ENCODE assay signal across 30 cellular contexts in the genomic region with DNA sequence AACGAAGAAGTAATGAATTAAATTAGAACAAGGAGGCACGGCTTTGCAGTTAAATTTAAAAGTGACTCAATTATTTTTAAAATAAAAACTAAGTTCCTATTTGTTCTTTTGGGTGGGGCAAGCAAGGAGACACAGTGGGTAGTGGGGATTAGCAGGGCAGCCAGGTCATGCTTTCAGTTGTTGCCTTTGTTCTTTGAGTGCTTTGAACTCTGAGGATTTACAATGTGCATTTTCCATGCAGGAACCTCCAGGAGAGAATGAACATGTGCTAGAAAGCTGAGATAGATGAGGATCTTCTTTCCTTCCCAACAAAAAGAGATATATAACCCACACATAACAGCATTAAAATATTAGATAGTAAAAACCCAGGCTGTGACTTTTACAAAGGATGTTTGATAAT.
DNase-seq lines count a peak whose midpoint lies in the region; ATAC-seq, FAIRE-seq and TF ChIP-seq lines count a peak whose summit lies in the region.
"Had no signal": no experiment of that assay in that cellular context is flagged by ENCODE, and none has a peak within 500 bp of the region (broad histone marks: within the 10 kb centered on the region; RNA-seq: fewer than 3 reads in every experiment).

No MANE protein-coding gene starts in this region.

- no peaks in the 10 kb centered on the region for H3K27me3 Mint-ChIP-seq in WTC11 (ENCODE audit: low read depth)
- H3K27me3 Mint-ChIP-seq in nephron (ENCODE audit: low read depth), result no peaks in the 10 kb centered on the region
- H3K27me3 Mint-ChIP-seq: activated naive CD4-positive, alpha-beta T cell treated with anti-CD3 and anti-CD28 coated beads, Interleukin-2, amount 50 U/mL, for 24 hours; progenitor cell of endocrine pancreas had no signal

- 63 to 66% methylated on average over 2 of the region's 2 CpGs for WGBS in pancreas, 2 donors

- H3K27ac ChIP-seq in HUES6 (ENCODE audit: low read depth, low read length), result 0 out of 2 replicates have a peak overlapping the region, but pooled peaks have one; percentile 33
- no peak overlapping the region for H3K27ac ChIP-seq in pancreas
- no peak overlapping the region for H3K27ac ChIP-seq in caudate nucleus (ENCODE audit: low read depth, low read length)
- H3K27ac ChIP-seq: neutrophil, WERI-Rb-1 had no signal

- H3K36me3 ChIP-seq in HUES6 (ENCODE audit: control insufficient read depth, insufficient read depth, low read length), result no peaks in the 10 kb centered on the region
- H3K36me3 ChIP-seq in pancreas, result no peaks in the 10 kb centered on the region
- H3K36me3 ChIP-seq: neutrophil, transverse colon, WERI-Rb-1 had no signal

- H3K36me3 Mint-ChIP-seq in WTC11 (peaks cover 3% of the 10 kb centered on the region), nephron (ENCODE audit: low read depth) (no peaks in the 10 kb centered on the region)
- H3K36me3 Mint-ChIP-seq: activated naive CD4-positive, alpha-beta T cell treated with anti-CD3 and anti-CD28 coated beads, Interleukin-2, amount 50 U/mL, for 24 hours; CD8-positive, alpha-beta memory T cell; immature natural killer cell had no signal

- H3K27me3 ChIP-seq in HUES6 (ENCODE audit: control insufficient read depth, insufficient read depth, low read length) (no peaks in the 10 kb centered on the region), pancreas (no peaks in the 10 kb centered on the region)
- H3K27me3 ChIP-seq: neutrophil, transverse colon had no signal

- no peak overlapping the region for H3K9ac ChIP-seq in HUES6 (ENCODE audit: low read length)

- H3K4me1 Mint-ChIP-seq in WTC11, result peaks cover 15% of the 10 kb centered on the region
- H3K4me1 Mint-ChIP-seq in nephron, result peaks cover 21% of the 10 kb centered on the region
- H3K4me1 Mint-ChIP-seq: activated naive CD4-positive, alpha-beta T cell treated with anti-CD3 and anti-CD28 coated beads, Interleukin-2, amount 50 U/mL, for 24 hours; CD8-positive, alpha-beta memory T cell; immature natural killer cell had no signal

- DNase-seq in ELF-1 (ENCODE audit: low read depth, low spot score), result peak; percentile 8
- no peak for DNase-seq in WTC11 (ENCODE audit: low spot score)
- no peak for DNase-seq in left ventricle myocardium superior
- no peak for DNase-seq in pancreas
- no peak for DNase-seq in RCC 7860 (ENCODE audit: low spot score)
- no peak for DNase-seq in caudate nucleus (lab: John Stamatoyannopoulos, UW)
- DNase-seq: activated CD4-positive, alpha-beta T cell treated with anti-CD3 and anti-CD28 coated beads for 48 hours; activated T-cell treated with anti-CD3 and anti-CD28 coated beads for 4 hours; amniotic stem cell; CD8-positive, alpha-beta memory T cell; DMS 273 treated with DMSO at 0.1 percent for 48 hours; hippocampal formation; immature natural killer cell; left cardiac atrium; mammary epithelial cell; NCI-H1092; NCI-H1694; NCI-H526; stimulated activated CD4-positive, alpha-beta T cell treated with anti-CD3 and anti-CD28 coated beads, Interleukin-15, amount 100 ng/mL, for 24 hours; stimulated activated CD4-positive, alpha-beta T cell treated with anti-CD3 and anti-CD28 coated beads, Interleukin-4, amount 100 ng/mL, for 4 hours; SW 1271; T-helper 9 cell; transverse colon; WERI-Rb-1 had no signal

- FAIRE-seq in pancreas (lab: Jason Lieb, UNC) (no peak), RCC 7860 (lab: Jason Lieb, UNC) (no peak)
- FAIRE-seq: G401.6 had no signal

- no peak overlapping the region for H3K4me3 Mint-ChIP-seq in WTC11
- H3K4me3 Mint-ChIP-seq in nephron, result peak overlapping the region in 1 of 3 experiments; percentile 44
- H3K4me3 Mint-ChIP-seq: activated naive CD4-positive, alpha-beta T cell treated with anti-CD3 and anti-CD28 coated beads, Interleukin-2, amount 50 U/mL, for 24 hours; CD8-positive, alpha-beta memory T cell; immature natural killer cell had no signal

- CTCF ChIA-PET in WTC11 (lab: Charles Lee), result interaction anchor here (0.6 kb wide), 1 partner anchor 209 kb away, joined by 3 read pairs; no protein-coding TSS in a partner anchor

- no peak overlapping the region for H3K27ac Mint-ChIP-seq in WTC11
- peak overlapping the region; percentile 78 to 85 (median 80) for H3K27ac Mint-ChIP-seq in nephron
- H3K27ac Mint-ChIP-seq: activated naive CD4-positive, alpha-beta T cell treated with anti-CD3 and anti-CD28 coated beads, Interleukin-2, amount 50 U/mL, for 24 hours; CD8-positive, alpha-beta memory T cell; immature natural killer cell; progenitor cell of endocrine pancreas had no signal

- POLR2A ChIA-PET in WTC11 (lab: Charles Lee), result no interaction called here

- H3K4me3 ChIP-seq in HUES6 (ENCODE audit: low read depth, low read length) (no peak overlapping the region), pancreas (no peak overlapping the region)
- H3K4me3 ChIP-seq: transverse colon had no signal

- TF ChIP-seq CTCF in WTC11 (IDR thresholded peaks at IDR 0.05) (no peak), nephron (IDR thresholded peaks at IDR 0.05; ENCODE audit: unreplicated experiment in 3 of 3) (no peak), pancreas (IDR thresholded peaks at IDR 0.05) (no peak)

- no peaks in the 10 kb centered on the region; the same call in 1 of the 2 replicates for H3K4me1 ChIP-seq in HUES6 (ENCODE audit: control insufficient read depth, insufficient read depth, low read length)
- no peaks in the 10 kb centered on the region for H3K4me1 ChIP-seq in pancreas
- H3K4me1 ChIP-seq: transverse colon had no signal

- H3K9me3 ChIP-seq in HUES6 (ENCODE audit: control insufficient read depth, insufficient read depth, low read depth, low read length), result peaks cover 3% of the 10 kb centered on the region; the same call in 1 of the 2 replicates
- no peaks in the 10 kb centered on the region for H3K9me3 ChIP-seq in pancreas
- H3K9me3 ChIP-seq: neutrophil, transverse colon had no signal

- H3K9me3 Mint-ChIP-seq in WTC11 (no peaks in the 10 kb centered on the region; the same call in 1 of the 2 replicates), nephron (peaks cover 17% of the 10 kb centered on the region)

- ATAC-seq in WTC11, result peak; percentile 61; the same call in 1 of the 2 replicates
- ATAC-seq in left ventricle myocardium superior, result no peak
- ATAC-seq in pancreas, result no peak
- ATAC-seq: left cardiac atrium had no signal

- intact Hi-C loops in left ventricle myocardium superior (cut with micrococcal nuclease), result no loop called here
- intact Hi-C loops in pancreas (cut with DNase I), result no loop called here

TF ChIP-seq in WTC11, 78 proteins besides CTCF, POLR2A, EP300 and RAD21:
- TF ChIP-seq, protein P1, sequence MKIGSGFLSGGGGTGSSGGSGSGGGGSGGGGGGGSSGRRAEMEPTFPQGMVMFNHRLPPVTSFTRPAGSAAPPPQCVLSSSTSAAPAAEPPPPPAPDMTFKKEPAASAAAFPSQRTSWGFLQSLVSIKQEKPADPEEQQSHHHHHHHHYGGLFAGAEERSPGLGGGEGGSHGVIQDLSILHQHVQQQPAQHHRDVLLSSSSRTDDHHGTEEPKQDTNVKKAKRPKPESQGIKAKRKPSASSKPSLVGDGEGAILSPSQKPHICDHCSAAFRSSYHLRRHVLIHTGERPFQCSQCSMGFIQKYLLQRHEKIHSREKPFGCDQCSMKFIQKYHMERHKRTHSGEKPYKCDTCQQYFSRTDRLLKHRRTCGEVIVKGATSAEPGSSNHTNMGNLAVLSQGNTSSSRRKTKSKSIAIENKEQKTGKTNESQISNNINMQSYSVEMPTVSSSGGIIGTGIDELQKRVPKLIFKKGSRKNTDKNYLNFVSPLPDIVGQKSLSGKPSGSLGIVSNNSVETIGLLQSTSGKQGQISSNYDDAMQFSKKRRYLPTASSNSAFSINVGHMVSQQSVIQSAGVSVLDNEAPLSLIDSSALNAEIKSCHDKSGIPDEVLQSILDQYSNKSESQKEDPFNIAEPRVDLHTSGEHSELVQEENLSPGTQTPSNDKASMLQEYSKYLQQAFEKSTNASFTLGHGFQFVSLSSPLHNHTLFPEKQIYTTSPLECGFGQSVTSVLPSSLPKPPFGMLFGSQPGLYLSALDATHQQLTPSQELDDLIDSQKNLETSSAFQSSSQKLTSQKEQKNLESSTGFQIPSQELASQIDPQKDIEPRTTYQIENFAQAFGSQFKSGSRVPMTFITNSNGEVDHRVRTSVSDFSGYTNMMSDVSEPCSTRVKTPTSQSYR (CRISPR knock-in tag; IDR thresholded peaks at IDR 0.05), result no peak
